Comparison of ENCODE assay signal across 8 cellular contexts in genomic region chr1:37860346-37860666, GRCh38. TPM values are rescaled to one million over a fixed set of nuclear protein-coding genes. Genes with fewer than 3 reads are reported as not detected.
DNase-seq lines count a peak whose midpoint lies in the region; ATAC-seq, FAIRE-seq and TF ChIP-seq lines count a peak whose summit lies in the region.

No MANE protein-coding gene starts in this region.

- H3F3A ChIP-seq in PC-3 (ENCODE audit: low read length, unreplicated experiment) = peaks cover 4% of the 10 kb centered on the region

- H3K4me1 ChIP-seq in CD8-positive, alpha-beta T cell (ENCODE audit: insufficient read depth, low read length) = peaks cover 16% of the 10 kb centered on the region
- H3K4me1 ChIP-seq in PC-3 (ENCODE audit: insufficient read depth, low read length) (peaks cover 39% of the 10 kb centered on the region), endothelial cell of umbilical vein (ENCODE audit: control insufficient read depth, extremely low read depth, insufficient read depth, low read length) (peaks cover 11% of the 10 kb centered on the region), neutrophil (ENCODE audit: control insufficient read depth in 1 of 2, insufficient read depth in 1 of 2, low read depth in 1 of 2, low read length in 1 of 2) (peaks cover 50 to 53% of the 10 kb centered on the region in 2 experiments)

- H3K27me3 Mint-ChIP-seq in CD8-positive, alpha-beta T cell (ENCODE audit: low read depth) = no peaks in the 10 kb centered on the region

- peak overlapping the region; percentile 88 for H3K4me3 ChIP-seq in CD8-positive, alpha-beta T cell (ENCODE audit: low read depth, low read length)
- peak overlapping the region; percentile 92 for H3K4me3 ChIP-seq in PC-3 (ENCODE audit: low read length)
- H3K4me3 ChIP-seq in endothelial cell of umbilical vein (replicated peaks in 1 of 3; ENCODE audit: insufficient read depth in 1 of 3, low read depth in 1 of 3, low read length in 3 of 3) = no peak overlapping the region
- peak overlapping the region; percentile 97 to 99 for H3K4me3 ChIP-seq in neutrophil (ENCODE audit: low read depth in 1 of 2, low read length in 1 of 2)

- H3K4me1 Mint-ChIP-seq in CD8-positive, alpha-beta T cell (ENCODE audit: low read depth) = peaks cover 30% of the 10 kb centered on the region

- no peaks in the 10 kb centered on the region for H3K9me2 ChIP-seq in PC-3 (replicated peaks; ENCODE audit: low read length)

- TF ChIP-seq CTCF in CD8-positive, alpha-beta T cell (IDR thresholded peaks at IDR 0.05) = no peak
- TF ChIP-seq CTCF in PC-3 (conservative IDR thresholded peaks at IDR 0.05; ENCODE audit: low read depth, low read length) (peak; percentile 11; the same call in 1 of the 2 replicates), endothelial cell of umbilical vein (IDR thresholded peaks at IDR 0.05; ENCODE audit: extremely low read depth in 1 of 2, insufficient read depth in 1 of 2, low read depth in 1 of 2, low read length in 2 of 2) (no peak), neutrophil (IDR thresholded peaks at IDR 0.05) (peak; percentile 15)

- peaks cover 13% of the 10 kb centered on the region for H3K36me3 ChIP-seq in CD8-positive, alpha-beta T cell (ENCODE audit: insufficient read depth, low read length)
- H3K36me3 ChIP-seq in PC-3 (ENCODE audit: low read depth, low read length) = peaks cover 8% of the 10 kb centered on the region; the same call in 1 of the 2 replicates
- peaks cover 3 to 5% of the 10 kb centered on the region in 2 experiments for H3K36me3 ChIP-seq in endothelial cell of umbilical vein (ENCODE audit: control insufficient read depth in 2 of 2, extremely low read depth in 1 of 2, insufficient read depth in 2 of 2, low read length in 2 of 2)
- peaks cover 62% of the 10 kb centered on the region for H3K36me3 ChIP-seq in neutrophil

- intact Hi-C loops in CD8-positive, alpha-beta T cell (cut with DNase I, micrococcal nuclease) = loop anchor here (1.0 to 2.0 kb wide), 2 partner anchors 49 to 70 kb away; no protein-coding TSS in a partner anchor
- intact Hi-C loops in PC-3 (cut with micrococcal nuclease) = no loop called here
- intact Hi-C loops in endothelial cell of umbilical vein (cut with micrococcal nuclease) = loop anchor here (1.0 to 10.0 kb wide), 4 partner anchors 49 to 386 kb away; partner anchors contain the start of genes CDCA8 and ZC3H12A
- intact Hi-C loops in posterior vena cava (cut with DNase I) = no loop called here

- H3K9me3 Mint-ChIP-seq in CD8-positive, alpha-beta T cell = no peaks in the 10 kb centered on the region

- no peak for DNase-seq in CD8-positive, alpha-beta T cell
- DNase-seq in PC-3 (no peak), endothelial cell of umbilical vein (ENCODE audit: low read depth, low spot score) (no peak), NCI-H526 (lab: John Stamatoyannopoulos, UW) (no peak), midbrain (lab: John Stamatoyannopoulos, UW) (no peak), OCI-M1 (lab: John Stamatoyannopoulos, UW) (no peak), posterior vena cava (ENCODE audit: low spot score) (no peak)

- H4K20me1 ChIP-seq in PC-3 (ENCODE audit: low read length) (no peaks in the 10 kb centered on the region), endothelial cell of umbilical vein (replicated peaks; ENCODE audit: control insufficient read depth, extremely low read depth, insufficient read depth, low read length) (no peaks in the 10 kb centered on the region)

- no peak for ATAC-seq in CD8-positive, alpha-beta T cell
- ATAC-seq in PC-3 = no peak

- H2AFZ ChIP-seq in PC-3 (ENCODE audit: low read length) (peak overlapping the region; percentile 92), endothelial cell of umbilical vein (ENCODE audit: low read depth, low read length) (peak overlapping the region; percentile 60)

- no peak for TF ChIP-seq POLR2A in endothelial cell of umbilical vein (IDR thresholded peaks at IDR 0.05; ENCODE audit: low read depth, low read length)

- no peaks in the 10 kb centered on the region for H3K9me3 ChIP-seq in CD8-positive, alpha-beta T cell (ENCODE audit: low read length)
- H3K9me3 ChIP-seq in PC-3 (ENCODE audit: low read length) (no peaks in the 10 kb centered on the region), endothelial cell of umbilical vein (replicated peaks; ENCODE audit: control insufficient read depth, insufficient read depth, low read length) (no peaks in the 10 kb centered on the region), neutrophil (no peaks in the 10 kb centered on the region)

- no peaks in the 10 kb centered on the region for H3K9me1 ChIP-seq in endothelial cell of umbilical vein (replicated peaks; ENCODE audit: control insufficient read depth, extremely low read depth, insufficient read depth, low read length)

- peak overlapping the region; percentile 94 for H3K27ac Mint-ChIP-seq in CD8-positive, alpha-beta T cell

- POLR2A ChIA-PET in CD8-positive, alpha-beta T cell (lab: Charles Lee) = interaction anchor here (1.0 to 2.5 kb wide), 4 partner anchors 10 to 103 kb away, joined by 3 to 21 read pairs (median 4); partner anchors contain the start of genes C1orf122 and YRDC
- POLR2A ChIA-PET in PC-3 (lab: Charles Lee; ENCODE audit: unreplicated experiment) = no interaction called here
- POLR2A ChIA-PET in endothelial cell of umbilical vein (lab: Charles Lee) = interaction anchor here (2.1 kb wide), 1 partner anchor 170 kb away, joined by 5 read pairs; a partner anchor contains a TSS

- peak overlapping the region; percentile 98 for H3K4me3 Mint-ChIP-seq in CD8-positive, alpha-beta T cell

- H3K4me2 ChIP-seq in PC-3 (ENCODE audit: low read length) (peak overlapping the region; percentile 95), endothelial cell of umbilical vein (ENCODE audit: insufficient read depth, low read length) (peak overlapping the region; percentile 32)

- CTCF ChIA-PET in CD8-positive, alpha-beta T cell (lab: Charles Lee) = interaction anchor here (0.7 to 3.0 kb wide), 25 partner anchors 8 to 394 kb away, joined by 3 to 26 read pairs (median 7); partner anchors contain the start of genes C1orf122, CDCA8, INPP5B and SF3A3
- CTCF ChIA-PET in PC-3 (lab: Charles Lee) = interaction anchor here (1.1 to 1.8 kb wide), 2 partner anchors 9 to 53 kb away, joined by 3 to 27 read pairs; partner anchors contain the start of genes C1orf122 and YRDC
- CTCF ChIA-PET in endothelial cell of umbilical vein (lab: Charles Lee) = interaction anchor here (0.7 to 2.7 kb wide), 19 partner anchors 9 to 303 kb away, joined by 3 to 32 read pairs (median 6); partner anchors contain the start of genes C1orf122, CDCA8, DNALI1 and MANEAL

- dilution Hi-C loops in endothelial cell of umbilical vein (cut with MboI; ENCODE audit: extremely low pct_ligation_motif_present, low sequenced_read_pairs) = no loop called here

- FAIRE-seq in endothelial cell of umbilical vein (lab: Jason Lieb, UNC) = no peak

- H3K36me3 Mint-ChIP-seq in CD8-positive, alpha-beta T cell = peaks cover 42% of the 10 kb centered on the region

- no peaks in the 10 kb centered on the region for H3K27me3 ChIP-seq in CD8-positive, alpha-beta T cell (ENCODE audit: insufficient read depth, low read length)
- no peaks in the 10 kb centered on the region for H3K27me3 ChIP-seq in PC-3 (ENCODE audit: low read length)
- no peaks in the 10 kb centered on the region for H3K27me3 ChIP-seq in endothelial cell of umbilical vein (ENCODE audit: control insufficient read depth in 2 of 2, insufficient read depth in 2 of 2, low read length in 2 of 2)
- no peaks in the 10 kb centered on the region for H3K27me3 ChIP-seq in neutrophil

- H3K27ac ChIP-seq in CD8-positive, alpha-beta T cell (ENCODE audit: low read depth, low read length) = peak overlapping the region; percentile 94
- H3K27ac ChIP-seq in PC-3 (ENCODE audit: low read length) = peak overlapping the region; percentile 90
- H3K27ac ChIP-seq in endothelial cell of umbilical vein (ENCODE audit: insufficient read depth, low read depth, low read length) = no peak overlapping the region
- peak overlapping the region; percentile 92 for H3K27ac ChIP-seq in neutrophil

- H3K9ac ChIP-seq in PC-3 (ENCODE audit: low read length) (peak overlapping the region; percentile 99), endothelial cell of umbilical vein (replicated peaks; ENCODE audit: extremely low read depth, insufficient read depth, low read length) (no peak overlapping the region)

- H3K79me2 ChIP-seq in PC-3 (ENCODE audit: low read length) (peaks cover 36% of the 10 kb centered on the region), endothelial cell of umbilical vein (ENCODE audit: control insufficient read depth, insufficient read depth, low read length) (peaks cover 20% of the 10 kb centered on the region)

- no TSS peak for BruUV-seq in PC-3 (replicated peaks; lab: Mats Ljungman, UMichigan)
- BruUV-seq in endothelial cell of umbilical vein (replicated peaks; lab: Mats Ljungman, UMichigan) = no TSS peak

RNA-seq across cellular contexts. Expression of gene MTF1, which starts 0.9 kb away (rescaled TPM):
- 10 to 100 TPM; 30.3 to 30.8 TPM for total RNA-seq in CD8-positive, alpha-beta T cell
- total RNA-seq in PC-3 (2014; rRNA removed) = 5.4 and 10.7 TPM in 2 replicates
- total RNA-seq in endothelial cell of umbilical vein = 18.5 and 18.9 TPM in 2 replicates
- 4.9 and 5.2 TPM in 2 replicates for polyA plus RNA-seq in endothelial cell of umbilical vein
- polyA plus RNA-seq in endothelial cell of umbilical vein (2011; cell fraction: cytosol; rRNA removed) = 4.4 and 4.6 TPM in 2 replicates
- 6.0 and 10.1 TPM in 2 replicates for polyA plus RNA-seq in endothelial cell of umbilical vein (2011; cell fraction: nucleus; rRNA removed)
- 5.4 and 7.1 TPM in 2 replicates for polyA plus RNA-seq in endothelial cell of umbilical vein (2012)
- polyA minus RNA-seq in endothelial cell of umbilical vein = 20.0 and 22.7 TPM in 2 replicates
- polyA minus RNA-seq in endothelial cell of umbilical vein (2011; cell fraction: cytosol; rRNA and poly(A)+ RNA removed) = 4.6 TPM
- 4.9 and 12.6 TPM in 2 replicates for polyA minus RNA-seq in endothelial cell of umbilical vein (2011; cell fraction: nucleus; rRNA and poly(A)+ RNA removed)
- total RNA-seq in posterior vena cava = 10 to 100 TPM; 17.8 to 19.8 TPM

RNA-seq across cellular contexts. Expression of gene YRDC, which starts 52.3 kb away (rescaled TPM):
- total RNA-seq in CD8-positive, alpha-beta T cell = 10 to 100 TPM; 31.6 to 32.8 TPM
- total RNA-seq in PC-3 (2014; rRNA removed) = 41.8 and 51.9 TPM in 2 replicates
- total RNA-seq in endothelial cell of umbilical vein = 19.2 and 20.4 TPM in 2 replicates
- 20.4 and 20.5 TPM in 2 replicates for polyA plus RNA-seq in endothelial cell of umbilical vein
- polyA plus RNA-seq in endothelial cell of umbilical vein (2011; cell fraction: cytosol; rRNA removed) = 23.5 and 23.7 TPM in 2 replicates
- 12.2 and 12.7 TPM in 2 replicates for polyA plus RNA-seq in endothelial cell of umbilical vein (2011; cell fraction: nucleus; rRNA removed)
- 19.8 and 22.8 TPM in 2 replicates for polyA plus RNA-seq in endothelial cell of umbilical vein (2012)
- polyA minus RNA-seq in endothelial cell of umbilical vein = 15.2 and 17.0 TPM in 2 replicates
- 22.2 TPM for polyA minus RNA-seq in endothelial cell of umbilical vein (2011; cell fraction: cytosol; rRNA and poly(A)+ RNA removed)
- 5.9 and 6.9 TPM in 2 replicates for polyA minus RNA-seq in endothelial cell of umbilical vein (2011; cell fraction: nucleus; rRNA and poly(A)+ RNA removed)
- 10 to 100 TPM in 1 of 2 donors, 1 to 10 TPM in 1; 7.1 to 12.0 TPM for total RNA-seq in posterior vena cava

RNA-seq across cellular contexts. Expression of gene C1orf122, which starts 52.7 kb away (rescaled TPM):
- 10 to 100 TPM; 13.8 to 14.8 TPM for total RNA-seq in CD8-positive, alpha-beta T cell
- 70.1 and 72.5 TPM in 2 replicates for total RNA-seq in PC-3 (2014; rRNA removed)
- total RNA-seq in endothelial cell of umbilical vein = 32.8 and 36.5 TPM in 2 replicates
- polyA plus RNA-seq in endothelial cell of umbilical vein = 38.8 and 54.0 TPM in 2 replicates
- 14.0 and 22.0 TPM in 2 replicates for polyA plus RNA-seq in endothelial cell of umbilical vein (2011; cell fraction: cytosol; rRNA removed)
- 10.4 and 11.9 TPM in 2 replicates for polyA plus RNA-seq in endothelial cell of umbilical vein (2011; cell fraction: nucleus; rRNA removed)
- polyA plus RNA-seq in endothelial cell of umbilical vein (2012) = 11.3 and 23.4 TPM in 2 replicates
- polyA minus RNA-seq in endothelial cell of umbilical vein = 9.0 and 9.3 TPM in 2 replicates
- 29.6 TPM for polyA minus RNA-seq in endothelial cell of umbilical vein (2011; cell fraction: cytosol; rRNA and poly(A)+ RNA removed)
- polyA minus RNA-seq in endothelial cell of umbilical vein (2011; cell fraction: nucleus; rRNA and poly(A)+ RNA removed) = 1.8 and 2.7 TPM in 2 replicates
- total RNA-seq in posterior vena cava = 10 to 100 TPM; 40.2 to 42.1 TPM

Comparison
In these comparisons a context has a peak if more than half of its experiments do, and no peak if none do; other contexts are left out.
1. H3K4me3 ChIP-seq: peak in CD8-positive, alpha-beta T cell (single experiment), PC-3 (single experiment) and neutrophil (2 of 2); none in endothelial cell of umbilical vein (0 of 3).
2. CTCF ChIP-seq: peak in PC-3 (single experiment) and neutrophil (single experiment); none in CD8-positive, alpha-beta T cell (single experiment) and endothelial cell of umbilical vein (0 of 2).
3. intact Hi-C loops: an anchor here in CD8-positive, alpha-beta T cell (1.0 to 2.0 kb wide) and endothelial cell of umbilical vein (1.0 to 10.0 kb wide); none called in PC-3 and posterior vena cava.